ENCODE assay signal across 32 cellular contexts in genomic region chr2:13485256-13485655, GRCh38.
"Had no signal": no experiment of that assay in that cellular context is flagged by ENCODE, and none has a peak within 500 bp of the region (broad histone marks: within the 10 kb centered on the region; RNA-seq: fewer than 3 reads in every experiment).

No MANE protein-coding gene starts in this region.

- H3K4me1 ChIP-seq: adrenal gland, body of pancreas, breast epithelium had no signal

- H3K27ac ChIP-seq: adrenal gland, body of pancreas, brain microvascular endothelial cell, breast epithelium, VCaP had no signal

- H3K27me3 ChIP-seq: adrenal gland, body of pancreas, brain microvascular endothelial cell, breast epithelium had no signal

- H3K4me3 ChIP-seq: adrenal gland, body of pancreas, breast epithelium had no signal

- H3K36me3 ChIP-seq: adrenal gland, brain microvascular endothelial cell, breast epithelium had no signal

- FAIRE-seq: astrocyte, TTC549 had no signal

- DNase-seq: activated B cell treated with CpG ODN at 0.5 μM for 24 hours; activated CD4-positive, alpha-beta memory T cell treated with anti-CD3 and anti-CD28 coated beads for 36 hours; activated CD4-positive, alpha-beta T cell treated with anti-CD3 and anti-CD28 coated beads for 4 hours; activated CD4-positive, alpha-beta T cell treated with anti-CD3 and anti-CD28 coated beads, Interleukin-2, amount 10 ng/mL, durations not matched to agents 24 days and 14 days; activated CD4-positive, alpha-beta T cell treated with anti-CD3 and anti-CD28 coated beads, Interleukin-2, amount 50 U/mL, for 1 hour; activated CD4-positive, alpha-beta T cell treated with anti-CD3 and anti-CD28 coated beads, Interleukin-2, amount 50 U/mL, for 4 hours; activated CD4-positive, CD25-positive, alpha-beta regulatory T cell treated with anti-CD3 and anti-CD28 coated beads, Interleukin-2, amount 50 U/mL, for 72 hours; activated CD8-positive, alpha-beta memory T cell treated with anti-CD3 and anti-CD28 coated beads, Interleukin-2, amount 50 U/mL, for 4 hours; activated CD8-positive, alpha-beta T cell treated with anti-CD3 and anti-CD28 coated beads for 36 hours; activated effector memory CD4-positive, alpha-beta T cell treated with anti-CD3 and anti-CD28 coated beads, Interleukin-2, amount 50 U/mL, for 16 hours; activated gamma-delta T cell treated with Interleukin-2 at 50 U/mL for 16 hours; activated naive CD4-positive, alpha-beta T cell; activated naive CD4-positive, alpha-beta T cell treated with anti-CD3 and anti-CD28 coated beads for 36 hours; activated naive CD4-positive, alpha-beta T cell treated with anti-CD3 and anti-CD28 coated beads, Interleukin-2, amount 50 U/mL, for 16 hours; activated naive CD8-positive, alpha-beta T cell treated with anti-CD3 and anti-CD28 coated beads for 36 hours; activated T-cell treated with anti-CD3 and anti-CD28 coated beads for 4 hours; activated T-cell treated with anti-CD3 and anti-CD28 coated beads, Interleukin-2, amount 50 U/mL, for 1 hour; activated T-cell treated with anti-CD3 and anti-CD28 coated beads, Interleukin-2, amount 50 U/mL, for 4 hours; activated T-cell treated with anti-CD3 and anti-CD28 coated beads, Interleukin-2, amount 50 U/mL, for 72 hours; adrenal gland; amniotic stem cell; aorta; body of pancreas; brain microvascular endothelial cell; central memory CD4-positive, alpha-beta T cell; T-helper 1 cell; T-helper 2 cell; T-helper 9 cell had no signal

- H3K9me3 ChIP-seq: adrenal gland, body of pancreas, breast epithelium had no signal
